Comparison of ENCODE assay signal across 33 cellular contexts in genomic region chr15:45834622-45835021, GRCh38.
"Had no signal": no experiment of that assay in that cellular context is flagged by ENCODE, and none has a peak within 500 bp of the region (broad histone marks: within the 10 kb centered on the region; RNA-seq: fewer than 3 reads in every experiment).

No MANE protein-coding gene starts in this region.

- FAIRE-seq: astrocyte, TTC549 had no signal

- H3K4me1 ChIP-seq: adrenal gland, breast epithelium had no signal

- H3K27ac ChIP-seq: adrenal gland, body of pancreas, brain microvascular endothelial cell, breast epithelium, VCaP had no signal

- ATAC-seq: activated CD8-positive, alpha-beta T cell treated with anti-CD3 and anti-CD28 coated beads for 36 hours; activated naive CD4-positive, alpha-beta T cell treated with anti-CD3 and anti-CD28 coated beads, Interleukin-2, amount 50 U/mL, for 72 hours; activated T-cell treated with anti-CD3 and anti-CD28 coated beads, Interleukin-2, amount 50 U/mL, for 4 hours; activated T-cell treated with anti-CD3 and anti-CD28 coated beads, Interleukin-2, amount 50 U/mL, for 72 hours; activated T-helper 17 cell treated with anti-CD3 and anti-CD28 coated beads, Interleukin-2, amount 50 U/mL, for 72 hours; body of pancreas had no signal

- H3K36me3 ChIP-seq: adrenal gland, brain microvascular endothelial cell, breast epithelium had no signal

- H3K4me3 ChIP-seq: adrenal gland, body of pancreas, breast epithelium had no signal

- DNase-seq: activated B cell treated with CpG ODN at 0.5 μM for 24 hours; activated CD4-positive, alpha-beta memory T cell treated with anti-CD3 and anti-CD28 coated beads for 36 hours; activated CD4-positive, alpha-beta T cell treated with anti-CD3 and anti-CD28 coated beads for 4 hours; activated CD4-positive, alpha-beta T cell treated with anti-CD3 and anti-CD28 coated beads, Interleukin-2, amount 10 ng/mL, durations not matched to agents 24 days and 14 days; activated CD4-positive, alpha-beta T cell treated with anti-CD3 and anti-CD28 coated beads, Interleukin-2, amount 50 U/mL, for 1 hour; activated CD4-positive, alpha-beta T cell treated with anti-CD3 and anti-CD28 coated beads, Interleukin-2, amount 50 U/mL, for 4 hours; activated CD4-positive, CD25-positive, alpha-beta regulatory T cell treated with anti-CD3 and anti-CD28 coated beads, Interleukin-2, amount 50 U/mL, for 72 hours; activated CD8-positive, alpha-beta memory T cell treated with anti-CD3 and anti-CD28 coated beads, Interleukin-2, amount 50 U/mL, for 4 hours; activated CD8-positive, alpha-beta T cell treated with anti-CD3 and anti-CD28 coated beads for 36 hours; activated effector memory CD4-positive, alpha-beta T cell treated with anti-CD3 and anti-CD28 coated beads, Interleukin-2, amount 50 U/mL, for 16 hours; activated gamma-delta T cell treated with Interleukin-2 at 50 U/mL for 16 hours; activated naive CD4-positive, alpha-beta T cell; activated naive CD4-positive, alpha-beta T cell treated with anti-CD3 and anti-CD28 coated beads for 36 hours; activated naive CD4-positive, alpha-beta T cell treated with anti-CD3 and anti-CD28 coated beads, Interleukin-2, amount 50 U/mL, for 16 hours; activated naive CD8-positive, alpha-beta T cell treated with anti-CD3 and anti-CD28 coated beads for 36 hours; activated T-cell treated with anti-CD3 and anti-CD28 coated beads for 4 hours; activated T-cell treated with anti-CD3 and anti-CD28 coated beads, Interleukin-2, amount 50 U/mL, for 1 hour; activated T-cell treated with anti-CD3 and anti-CD28 coated beads, Interleukin-2, amount 50 U/mL, for 4 hours; activated T-cell treated with anti-CD3 and anti-CD28 coated beads, Interleukin-2, amount 50 U/mL, for 72 hours; adrenal gland; amniotic stem cell; aorta; body of pancreas; brain microvascular endothelial cell; central memory CD4-positive, alpha-beta T cell; T-helper 2 cell; T-helper 9 cell had no signal

- H3K9me3 ChIP-seq: adrenal gland, body of pancreas, breast epithelium had no signal

- H3K27me3 ChIP-seq: adrenal gland, body of pancreas, brain microvascular endothelial cell, breast epithelium had no signal
